1 cellular context compared by ENCODE assay signal in genomic region chr5:43301653-43302091, GRCh38.
TF ChIP-seq lines count a peak whose summit lies in the region.

No MANE protein-coding gene starts in this region.

TF ChIP-seq in HepG2, 621 proteins besides CTCF, POLR2A, EP300 and RAD21 (continued from another document):
- TF ChIP-seq AKNA (CRISPR knock-in tag; IDR thresholded peaks at IDR 0.05; ENCODE audit: borderline replicate concordance) (no peak), RFX1 (IDR thresholded peaks at IDR 0.05) (no peak), TCF7L2 (IDR thresholded peaks at IDR 0.05; ENCODE audit: low read depth, low read length) (no peak), AHR (CRISPR knock-in tag; IDR thresholded peaks at IDR 0.05) (no peak), HOXA5 (CRISPR knock-in tag; IDR thresholded peaks at IDR 0.05) (no peak), MIXL1 (CRISPR knock-in tag; IDR thresholded peaks at IDR 0.05) (no peak), MTA1 (CRISPR knock-in tag; IDR thresholded peaks at IDR 0.05; ENCODE audit: borderline replicate concordance) (no peak), ZSCAN9 (CRISPR knock-in tag; IDR thresholded peaks at IDR 0.05; ENCODE audit: borderline replicate concordance) (no peak), RBM22 (optimal IDR thresholded peaks at IDR 0.05; ENCODE audit: low read length) (peak; percentile 92), ATF7 (IDR thresholded peaks at IDR 0.05) (no peak), ATF7 (CRISPR knock-in tag; IDR thresholded peaks at IDR 0.05) (no peak), RBFOX2 (IDR thresholded peaks at IDR 0.05; ENCODE audit: low read depth, low read length) (peak; percentile 54), FOXJ3 (CRISPR knock-in tag; IDR thresholded peaks at IDR 0.05; ENCODE audit: borderline replicate concordance) (no peak), MEIS2 (CRISPR knock-in tag; IDR thresholded peaks at IDR 0.05) (no peak), RFXANK (CRISPR knock-in tag; IDR thresholded peaks at IDR 0.05) (no peak), HES4 (CRISPR knock-in tag; IDR thresholded peaks at IDR 0.05; ENCODE audit: borderline replicate concordance) (no peak), PBX3 (CRISPR knock-in tag; IDR thresholded peaks at IDR 0.05; ENCODE audit: borderline replicate concordance) (no peak), ZNF432 (CRISPR knock-in tag; IDR thresholded peaks at IDR 0.05; ENCODE audit: borderline replicate concordance) (no peak), FOXO1 (CRISPR knock-in tag; IDR thresholded peaks at IDR 0.05) (no peak), JUND (CRISPR knock-in tag; IDR thresholded peaks at IDR 0.05) (no peak)
- TF ChIP-seq, protein P1, sequence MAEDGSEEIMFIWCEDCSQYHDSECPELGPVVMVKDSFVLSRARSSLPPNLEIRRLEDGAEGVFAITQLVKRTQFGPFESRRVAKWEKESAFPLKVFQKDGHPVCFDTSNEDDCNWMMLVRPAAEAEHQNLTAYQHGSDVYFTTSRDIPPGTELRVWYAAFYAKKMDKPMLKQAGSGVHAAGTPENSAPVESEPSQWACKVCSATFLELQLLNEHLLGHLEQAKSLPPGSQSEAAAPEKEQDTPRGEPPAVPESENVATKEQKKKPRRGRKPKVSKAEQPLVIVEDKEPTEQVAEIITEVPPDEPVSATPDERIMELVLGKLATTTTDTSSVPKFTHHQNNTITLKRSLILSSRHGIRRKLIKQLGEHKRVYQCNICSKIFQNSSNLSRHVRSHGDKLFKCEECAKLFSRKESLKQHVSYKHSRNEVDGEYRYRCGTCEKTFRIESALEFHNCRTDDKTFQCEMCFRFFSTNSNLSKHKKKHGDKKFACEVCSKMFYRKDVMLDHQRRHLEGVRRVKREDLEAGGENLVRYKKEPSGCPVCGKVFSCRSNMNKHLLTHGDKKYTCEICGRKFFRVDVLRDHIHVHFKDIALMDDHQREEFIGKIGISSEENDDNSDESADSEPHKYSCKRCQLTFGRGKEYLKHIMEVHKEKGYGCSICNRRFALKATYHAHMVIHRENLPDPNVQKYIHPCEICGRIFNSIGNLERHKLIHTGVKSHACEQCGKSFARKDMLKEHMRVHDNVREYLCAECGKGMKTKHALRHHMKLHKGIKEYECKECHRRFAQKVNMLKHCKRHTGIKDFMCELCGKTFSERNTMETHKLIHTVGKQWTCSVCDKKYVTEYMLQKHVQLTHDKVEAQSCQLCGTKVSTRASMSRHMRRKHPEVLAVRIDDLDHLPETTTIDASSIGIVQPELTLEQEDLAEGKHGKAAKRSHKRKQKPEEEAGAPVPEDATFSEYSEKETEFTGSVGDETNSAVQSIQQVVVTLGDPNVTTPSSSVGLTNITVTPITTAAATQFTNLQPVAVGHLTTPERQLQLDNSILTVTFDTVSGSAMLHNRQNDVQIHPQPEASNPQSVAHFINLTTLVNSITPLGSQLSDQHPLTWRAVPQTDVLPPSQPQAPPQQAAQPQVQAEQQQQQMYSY (CRISPR knock-in tag; IDR thresholded peaks at IDR 0.05), result 0 out of 2 replicates have a peak, but pooled peaks have one; percentile 32
- TF ChIP-seq, protein P2, sequence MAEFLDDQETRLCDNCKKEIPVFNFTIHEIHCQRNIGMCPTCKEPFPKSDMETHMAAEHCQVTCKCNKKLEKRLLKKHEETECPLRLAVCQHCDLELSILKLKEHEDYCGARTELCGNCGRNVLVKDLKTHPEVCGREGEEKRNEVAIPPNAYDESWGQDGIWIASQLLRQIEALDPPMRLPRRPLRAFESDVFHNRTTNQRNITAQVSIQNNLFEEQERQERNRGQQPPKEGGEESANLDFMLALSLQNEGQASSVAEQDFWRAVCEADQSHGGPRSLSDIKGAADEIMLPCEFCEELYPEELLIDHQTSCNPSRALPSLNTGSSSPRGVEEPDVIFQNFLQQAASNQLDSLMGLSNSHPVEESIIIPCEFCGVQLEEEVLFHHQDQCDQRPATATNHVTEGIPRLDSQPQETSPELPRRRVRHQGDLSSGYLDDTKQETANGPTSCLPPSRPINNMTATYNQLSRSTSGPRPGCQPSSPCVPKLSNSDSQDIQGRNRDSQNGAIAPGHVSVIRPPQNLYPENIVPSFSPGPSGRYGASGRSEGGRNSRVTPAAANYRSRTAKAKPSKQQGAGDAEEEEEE (CRISPR knock-in tag; IDR thresholded peaks at IDR 0.05; ENCODE audit: borderline replicate concordance), result no peak
